25 cellular contexts compared by ENCODE assay signal in genomic region chr19:1627194-1627593, GRCh38.
"Had no signal": no experiment of that assay in that cellular context is flagged by ENCODE, and none has a peak within 500 bp of the region (broad histone marks: within the 10 kb centered on the region; RNA-seq: fewer than 3 reads in every experiment).

No MANE protein-coding gene starts in this region.

- H3K4me2 ChIP-seq: smooth muscle cell had no signal

- H3K36me3 ChIP-seq: ovary, prostate gland, right lobe of liver had no signal

- H3K27ac ChIP-seq: lower lobe of right lung, ovary, prostate gland, right lobe of liver, stomach, testis, thyroid gland, transverse colon, upper lobe of left lung, vagina had no signal

- DNase-seq: hypothalamus; immature natural killer cell; lower lobe of right lung; mammary epithelial cell; mesenchymal stem cell; naive thymus-derived CD8-positive, alpha-beta T cell; ovary; retina; right lobe of liver; stimulated activated CD4-positive, alpha-beta T cell treated with anti-CD3 and anti-CD28 coated beads, Interleukin-1b, Interleukin-23, amount 100 ng/mL, for 48 hours; stimulated activated CD4-positive, alpha-beta T cell treated with anti-CD3 and anti-CD28 coated beads, Interleukin-2, amount 100 ng/mL, for 48 hours; stimulated activated CD4-positive, alpha-beta T cell treated with anti-CD3 and anti-CD28 coated beads, Interleukin-4, amount 100 ng/mL, for 4 hours; stimulated activated CD8-positive, alpha-beta memory T cell treated with anti-CD3 and anti-CD28 coated beads, Interleukin-4, amount 100 ng/mL, for 48 hours; stimulated activated naive CD8-positive, alpha-beta T cell treated with anti-CD3 and anti-CD28 coated beads, Interleukin-15, Interleukin-2, amounts not matched to agents 100 U/mL and 50 U/mL, for 24 hours; stomach; testis; thyroid gland; transverse colon; upper lobe of left lung had no signal

- H3K27me3 Mint-ChIP-seq: naive thymus-derived CD8-positive, alpha-beta T cell; stimulated activated memory B cell treated with anti-CD40 and anti-IgM and Interleukin-4, amounts not matched to agents 10 μg/mL and 1 μg/mL and 100 μg/mL, for 72 hours had no signal

- H3K4me3 ChIP-seq: lower lobe of right lung, ovary, prostate gland, right lobe of liver, smooth muscle cell, stomach, testis, thyroid gland, transverse colon, upper lobe of left lung, vagina had no signal

- H3K9me3 ChIP-seq: lower lobe of right lung, ovary, prostate gland, right lobe of liver, stomach, testis, thyroid gland, transverse colon, upper lobe of left lung, vagina had no signal

- H3K4me3 Mint-ChIP-seq: immature natural killer cell; naive thymus-derived CD8-positive, alpha-beta T cell; nephron; neural crest cell; stimulated activated memory B cell treated with anti-CD40 and anti-IgM and Interleukin-4, amounts not matched to agents 10 μg/mL and 1 μg/mL and 100 μg/mL, for 72 hours had no signal

- ATAC-seq: lower lobe of right lung; naive thymus-derived CD8-positive, alpha-beta T cell; right lobe of liver; stimulated activated memory B cell treated with anti-CD40 and anti-IgM and Interleukin-4, amounts not matched to agents 10 μg/mL and 1 μg/mL and 100 μg/mL, for 72 hours; stimulated activated naive CD8-positive, alpha-beta T cell treated with anti-CD3 and anti-CD28 coated beads, Interleukin-15, Interleukin-2, amounts not matched to agents 100 U/mL and 50 U/mL, for 24 hours had no signal

- H3K4me1 Mint-ChIP-seq: nephron had no signal

- H3K9me3 Mint-ChIP-seq: immature natural killer cell; naive thymus-derived CD8-positive, alpha-beta T cell; nephron; neural crest cell; stimulated activated memory B cell treated with anti-CD40 and anti-IgM and Interleukin-4, amounts not matched to agents 10 μg/mL and 1 μg/mL and 100 μg/mL, for 72 hours had no signal

- H3K4me1 ChIP-seq: lower lobe of right lung, prostate gland, right lobe of liver, stomach, testis, thyroid gland, upper lobe of left lung, vagina had no signal

- H3K27me3 ChIP-seq: ovary, right lobe of liver, stomach, testis, thyroid gland, transverse colon, upper lobe of left lung, vagina had no signal

- H3K27ac Mint-ChIP-seq: immature natural killer cell; naive thymus-derived CD8-positive, alpha-beta T cell; nephron; stimulated activated memory B cell treated with anti-CD40 and anti-IgM and Interleukin-4, amounts not matched to agents 10 μg/mL and 1 μg/mL and 100 μg/mL, for 72 hours had no signal
